8 cellular contexts compared by ENCODE assay signal in genomic region chr16:85234310-85235235, GRCh38.
DNase-seq lines count a peak whose midpoint lies in the region; FAIRE-seq and TF ChIP-seq lines count a peak whose summit lies in the region.

No MANE protein-coding gene starts in this region.

- FAIRE-seq in D721Med (lab: Jason Lieb, UNC): no peak

- TF ChIP-seq CTCF in D721Med (IDR thresholded peaks at IDR 0.05; ENCODE audit: insufficient read depth, missing control alignments): no peak
- TF ChIP-seq CTCF in fibroblast of pulmonary artery (IDR thresholded peaks at IDR 0.05; ENCODE audit: low read length, missing control alignments): no peak
- no peak for TF ChIP-seq CTCF in osteocyte (IDR thresholded peaks at IDR 0.05)

- no peaks in the 10 kb centered on the region for H3K36me3 Mint-ChIP-seq in osteocyte (ENCODE audit: unreplicated experiment)

- no peaks in the 10 kb centered on the region for H3K27me3 Mint-ChIP-seq in osteocyte (ENCODE audit: unreplicated experiment)

- DNase-seq in D721Med (ENCODE audit: insufficient read length, low spot score) (peak; percentile 80), NCI-H748 treated with DMSO at 0.1 percent for 48 hours (lab: John Stamatoyannopoulos, UW) (peak; percentile 11), fibroblast of pulmonary artery (ENCODE audit: low read depth) (peak; percentile 73), osteocyte (ENCODE audit: extremely low spot score, unreplicated experiment) (peak; percentile 90), NCI-H128 (lab: John Stamatoyannopoulos, UW; ENCODE audit: unreplicated experiment) (no peak), KG1 (lab: John Stamatoyannopoulos, UW) (no peak), GM19238 (ENCODE audit: insufficient read length, low spot score) (no peak), GF-D8 (lab: John Stamatoyannopoulos, UW) (no peak)

- H3K4me3 Mint-ChIP-seq in osteocyte (ENCODE audit: unreplicated experiment): peak overlapping the region; percentile 55

- peak overlapping the region; percentile 42 for H3K4me3 ChIP-seq in fibroblast of pulmonary artery (replicated peaks; ENCODE audit: low read depth, low read length)

- no peaks in the 10 kb centered on the region for H3K9me3 Mint-ChIP-seq in osteocyte (ENCODE audit: unreplicated experiment)

- peak overlapping the region; percentile 56 for H3K27ac Mint-ChIP-seq in osteocyte (ENCODE audit: unreplicated experiment)

- H3K4me1 Mint-ChIP-seq in osteocyte (ENCODE audit: unreplicated experiment): peaks cover 72% of the 10 kb centered on the region

Comparison
In these comparisons a context has a peak if more than half of its experiments do, and no peak if none do; other contexts are left out.
1. DNase-seq: peak in D721Med (single experiment), NCI-H748 treated with DMSO at 0.1 percent for 48 hours (single experiment), fibroblast of pulmonary artery (single experiment) and osteocyte (single experiment); none in NCI-H128 (single experiment), KG1 (single experiment), GM19238 (single experiment) and GF-D8 (single experiment).